In genomic region chr13:35925669-35926068, GRCh38 we compare ENCODE assay signal across 14 cellular contexts.
DNase-seq lines count a peak whose midpoint lies in the region; ATAC-seq and TF ChIP-seq lines count a peak whose summit lies in the region.
"Had no signal": no experiment of that assay in that cellular context is flagged by ENCODE, and none has a peak within 500 bp of the region (broad histone marks: within the 10 kb centered on the region; RNA-seq: fewer than 3 reads in every experiment).

No MANE protein-coding gene starts in this region.

- CTCF ChIA-PET in OCI-LY7 (lab: Charles Lee; ENCODE audit: unreplicated experiment), result no interaction called here

- no peak overlapping the region for H2AFZ ChIP-seq in OCI-LY7 (ENCODE audit: low read length)

- no peak overlapping the region for H3K4me2 ChIP-seq in OCI-LY7 (ENCODE audit: low read length)
- H3K4me2 ChIP-seq: A549, BLaER1 had no signal

- no peaks in the 10 kb centered on the region for H3K79me2 ChIP-seq in OCI-LY7 (ENCODE audit: insufficient read depth, low read depth, low read length)

- peaks cover 0 to 61% (median 47%) of the 10 kb centered on the region in 4 donors for H3K4me1 ChIP-seq in sigmoid colon
- peaks cover 0 to 29% (median 9%) of the 10 kb centered on the region in 9 donors for H3K4me1 ChIP-seq in heart right ventricle
- no peaks in the 10 kb centered on the region for H3K4me1 ChIP-seq in OCI-LY7 (ENCODE audit: insufficient read depth, low read length, poor library complexity, severe bottlenecking)
- H3K4me1 ChIP-seq: BLaER1 had no signal

- peak; percentile 8 for DNase-seq in M059J (ENCODE audit: low read depth)
- peak; percentile 21 for DNase-seq in astrocyte of the hippocampus (ENCODE audit: low read depth, low spot score)
- no peak for DNase-seq in sigmoid colon
- DNase-seq in heart right ventricle, result no peak
- no peak for DNase-seq in OCI-LY7 (ENCODE audit: low spot score)
- DNase-seq in H7, result no peak
- DNase-seq in cerebellar nuclear complex (lab: John Stamatoyannopoulos, UW), result no peak
- DNase-seq: CD4-positive, alpha-beta memory T cell; DMS153; DMS79; GF-D8; HCEC 1CT had no signal

- ATAC-seq in heart right ventricle, result no peak
- ATAC-seq: A549 had no signal

- 85 to 87% methylated on average over 3 of the region's 3 CpGs for WGBS in sigmoid colon, 2 donors
- WGBS in heart right ventricle, 2 donors, result 89 to 90% methylated on average over 3 of the region's 3 CpGs

- no peaks in the 10 kb centered on the region for H3K36me3 ChIP-seq in sigmoid colon
- H3K36me3 ChIP-seq in heart right ventricle, result no peaks in the 10 kb centered on the region
- no peaks in the 10 kb centered on the region for H3K36me3 ChIP-seq in OCI-LY7 (ENCODE audit: insufficient read depth, low read length)
- H3K36me3 ChIP-seq in H7 (replicated peaks; ENCODE audit: control insufficient read depth, insufficient read depth, low read length), result no peaks in the 10 kb centered on the region
- H3K36me3 ChIP-seq: BLaER1 had no signal

- H3K9me3 ChIP-seq in sigmoid colon (no peaks in the 10 kb centered on the region), heart right ventricle (peaks cover 0 to 2% (median 0%) of the 10 kb centered on the region in 11 donors), OCI-LY7 (ENCODE audit: low read length) (no peaks in the 10 kb centered on the region)
- H3K9me3 ChIP-seq: A549, BLaER1 had no signal

- TF ChIP-seq CTCF in sigmoid colon (IDR thresholded peaks at IDR 0.05), result no peak
- no peak for TF ChIP-seq CTCF in heart right ventricle (IDR thresholded peaks at IDR 0.05)
- no peak for TF ChIP-seq CTCF in OCI-LY7 (conservative IDR thresholded peaks at IDR 0.05; ENCODE audit: low read length)

- no TSS peak for BruUV-seq in OCI-LY7 (replicated peaks; lab: Mats Ljungman, UMichigan)

- no peak for TF ChIP-seq POLR2A in sigmoid colon (IDR thresholded peaks at IDR 0.05)

- no peak overlapping the region for H3K4me3 ChIP-seq in sigmoid colon
- H3K4me3 ChIP-seq in heart right ventricle, result no peak overlapping the region
- H3K4me3 ChIP-seq in OCI-LY7 (ENCODE audit: low read depth, low read length, poor library complexity, severe bottlenecking), result no peak overlapping the region
- H3K4me3 ChIP-seq in H7 (ENCODE audit: insufficient read depth, low read depth, low read length), result no peak overlapping the region
- H3K4me3 ChIP-seq: A549, BLaER1 had no signal

- H3K27me3 ChIP-seq in sigmoid colon, result no peaks in the 10 kb centered on the region
- H3K27me3 ChIP-seq in heart right ventricle, result no peaks in the 10 kb centered on the region
- H3K27me3 ChIP-seq in H7 (ENCODE audit: control insufficient read depth, insufficient read depth, low read length), result no peaks in the 10 kb centered on the region
- H3K27me3 ChIP-seq: BLaER1 had no signal

- no peaks in the 10 kb centered on the region for H4K20me1 ChIP-seq in OCI-LY7 (ENCODE audit: insufficient read depth, low read length)
- H4K20me1 ChIP-seq: BLaER1 had no signal

- TF ChIP-seq EP300 in sigmoid colon (IDR thresholded peaks at IDR 0.05), result no peak

- POLR2A ChIA-PET in OCI-LY7 (lab: Charles Lee), result interaction anchor here (1.0 kb wide), 1 partner anchor 11 kb away, joined by 3 read pairs; no protein-coding TSS in a partner anchor

- peak overlapping the region in 3 of 4 donors; percentile 74 to 84 (median 80) for H3K27ac ChIP-seq in sigmoid colon
- H3K27ac ChIP-seq in heart right ventricle, result no peak overlapping the region
- H3K27ac ChIP-seq in OCI-LY7 (ENCODE audit: low read depth, low read length, poor library complexity, severe bottlenecking), result no peak overlapping the region
- H3K27ac ChIP-seq: A549, BLaER1 had no signal

- no peaks in the 10 kb centered on the region for H3K9me2 ChIP-seq in OCI-LY7 (ENCODE audit: insufficient read depth, low read length)

- intact Hi-C loops in sigmoid colon (cut with DNase I) (no loop called here), heart right ventricle (cut with DNase I) (no loop called here), OCI-LY7 (cut with micrococcal nuclease; ENCODE audit: unreplicated experiment) (no loop called here)

Comparison
In these comparisons a context has a peak if more than half of its experiments do, and no peak if none do; other contexts are left out.
1. DNase-seq: peak in M059J (single experiment) and astrocyte of the hippocampus (single experiment); none in sigmoid colon (single experiment), heart right ventricle (0 of 2), OCI-LY7 (single experiment), H7 (single experiment) and cerebellar nuclear complex (0 of 2).
2. H3K27ac ChIP-seq: peak in sigmoid colon (3 of 4); none in heart right ventricle (0 of 10) and OCI-LY7 (single experiment).